1 cellular context compared by ENCODE assay signal in genomic region chr22:42695294-42695693, GRCh38.
TF ChIP-seq lines count a peak whose summit lies in the region.

No MANE protein-coding gene starts in this region.

TF ChIP-seq in IMR-90, 13 proteins besides CTCF, POLR2A, EP300 and RAD21:
- TF ChIP-seq ELK1 (IDR thresholded peaks at IDR 0.05; ENCODE audit: borderline replicate concordance, low read depth, low read length) (no peak), MXI1 (IDR thresholded peaks at IDR 0.05; ENCODE audit: borderline replicate concordance, low read depth, low read length) (no peak), BHLHE40 (IDR thresholded peaks at IDR 0.05; ENCODE audit: low read depth, low read length) (no peak), RCOR1 (IDR thresholded peaks at IDR 0.05; ENCODE audit: insufficient replicate concordance, low read length) (no peak), MAFK (IDR thresholded peaks at IDR 0.05; ENCODE audit: low read depth, low read length) (no peak), USF2 (IDR thresholded peaks at IDR 0.05; ENCODE audit: low read depth, low read length) (no peak), NFE2L2 (IDR thresholded peaks at IDR 0.05; ENCODE audit: low read depth, low read length) (no peak), SMC3 (IDR thresholded peaks at IDR 0.05; ENCODE audit: low read depth, low read length) (no peak), RFX5 (IDR thresholded peaks at IDR 0.05; ENCODE audit: low read depth, low read length) (no peak)
TF ChIP-seq in IMR-90: peak in this region for 0.
